8 cellular contexts compared by ENCODE assay signal in genomic region chr2:208265807-208266640, GRCh38. TPM values are rescaled to one million over a fixed set of nuclear protein-coding genes. Genes with fewer than 3 reads are reported as not detected.
A peak's percentile ranks its signal among the peaks of the same experiment; 100 is the strongest.
DNase-seq lines count a peak whose midpoint lies in the region; ATAC-seq lines count a peak whose summit lies in the region.

TSS of gene PIKFYVE (plus strand) at chr2:208266255. CDS start at chr2:208271520, 5,265 bp downstream.

- peaks cover 6% of the 10 kb centered on the region for H3K4me1 ChIP-seq in rectal smooth muscle tissue (ENCODE audit: control insufficient read depth, insufficient read depth, low read length)
- no peaks in the 10 kb centered on the region for H3K4me1 ChIP-seq in aorta (ENCODE audit: control insufficient read depth in 1 of 2, insufficient read depth in 2 of 2, low read length in 2 of 2)

- H3K9me3 ChIP-seq in aorta (ENCODE audit: control insufficient read depth, low read length): no peaks in the 10 kb centered on the region

- H3K27me3 ChIP-seq in rectal smooth muscle tissue (ENCODE audit: control insufficient read depth, insufficient read depth, low read length): no peaks in the 10 kb centered on the region
- H3K27me3 ChIP-seq in aorta (ENCODE audit: control insufficient read depth in 1 of 2, insufficient read depth in 2 of 2, low read length in 1 of 2): no peaks in the 10 kb centered on the region

- peak within 1 kb of the TSS; percentile 93 for H3K27ac ChIP-seq in rectal smooth muscle tissue (ENCODE audit: low read depth, low read length)
- peak within 1 kb of the TSS; percentile 68 to 69 for H3K27ac ChIP-seq in aorta (ENCODE audit: low read depth in 1 of 2, low read length in 2 of 2)

- H3K9ac ChIP-seq in rectal smooth muscle tissue (ENCODE audit: low read length): peak within 1 kb of the TSS; percentile 54

- WGBS in aorta, 2 donors: 0 to 1% methylated on average over 53 of the region's 53 CpGs

- intact Hi-C loops in aorta (cut with DNase I): loop anchor here in 1 of 2 donors (1.0 to 5.0 kb wide), 2 partner anchors 12 to 56 kb away; no protein-coding TSS in a partner anchor

- DNase-seq in NCI-H2081 (lab: John Stamatoyannopoulos, UW) (peak; percentile 96 to 99), T1000 (lab: John Stamatoyannopoulos, UW) (peak; percentile 95), astrocyte of the hippocampus (ENCODE audit: low read depth, low spot score) (peak; percentile 99), hepatic stellate cell (ENCODE audit: low spot score) (peak; percentile 96), aorta (peak; percentile 97 to 98)

- ATAC-seq in GM18508 (IDR thresholded peaks at IDR 0.05; ENCODE audit: insufficient read depth, unreplicated experiment): peak; percentile 70
- ATAC-seq in HG03025 (IDR thresholded peaks at IDR 0.05; ENCODE audit: low FRiP score, unreplicated experiment): peak; percentile 88
- peak; percentile 99 for ATAC-seq in aorta (ENCODE audit: low FRiP score)

- H3K4me3 ChIP-seq in rectal smooth muscle tissue (ENCODE audit: low read length) (peak within 1 kb of the TSS; percentile 84), aorta (ENCODE audit: low read length in 2 of 2) (peak within 1 kb of the TSS; percentile 49 to 96)

- H3K36me3 ChIP-seq in rectal smooth muscle tissue (ENCODE audit: control insufficient read depth, insufficient read depth, low read length) (no peaks in the 10 kb centered on the region), aorta (ENCODE audit: control insufficient read depth in 1 of 2, insufficient read depth in 2 of 2, low read length in 1 of 2) (no peaks in the 10 kb centered on the region)

RNA-seq across cellular contexts. Expression of gene PIKFYVE, which starts in this region (rescaled TPM):
- total RNA-seq in aorta: 10 to 100 TPM; 31.9 to 42.6 TPM
- 1 to 10 TPM; 5.5 to 6.8 TPM for polyA plus RNA-seq in aorta

Comparison
In these comparisons a context has a peak if more than half of its experiments do, and no peak if none do; other contexts are left out.
1. Peak in every context shown above with its lines: DNase-seq, ATAC-seq, H3K4me3 ChIP-seq and H3K27ac ChIP-seq.